In genomic region chr7:151987748-151988529, GRCh38 we compare ENCODE assay signal across 20 cellular contexts. TPM values are rescaled to one million over a fixed set of nuclear protein-coding genes. Genes with fewer than 3 reads are reported as not detected.
A peak's percentile ranks its signal among the peaks of the same experiment; 100 is the strongest.
DNase-seq lines count a peak whose midpoint lies in the region; ATAC-seq and TF ChIP-seq lines count a peak whose summit lies in the region.
"Had no signal": no experiment of that assay in that cellular context is flagged by ENCODE, and none has a peak within 500 bp of the region (broad histone marks: within the 10 kb centered on the region; RNA-seq: fewer than 3 reads in every experiment).

No MANE protein-coding gene starts in this region.

- CTCF ChIA-PET in SK-N-SH (lab: Yijun Ruan, JAX), result interaction anchor here (2.1 kb wide), 1 partner anchor 205 kb away, joined by 8 read pairs; no protein-coding TSS in a partner anchor

- H4K20me1 ChIP-seq in SK-N-SH (ENCODE audit: insufficient read depth), result no peaks in the 10 kb centered on the region

- no peaks in the 10 kb centered on the region for H3K36me3 ChIP-seq in heart right ventricle
- H3K36me3 ChIP-seq in Peyer's patch, result no peaks in the 10 kb centered on the region
- H3K36me3 ChIP-seq in SK-N-SH (replicated peaks in 1 of 2; ENCODE audit: control insufficient read depth in 1 of 2, insufficient read depth in 2 of 2, low read length in 1 of 2), result no peaks in the 10 kb centered on the region
- H3K36me3 ChIP-seq: right lobe of liver had no signal

- WGBS in heart right ventricle, 2 donors, result 40 to 51% methylated on average over 18 of the region's 18 CpGs
- WGBS in SK-N-SH (ENCODE audit: low lambda C conversion rate), result 61% methylated on average over 18 of the region's 18 CpGs

- no peak for TF ChIP-seq EP300 in SK-N-SH (IDR thresholded peaks at IDR 0.05; ENCODE audit: borderline replicate concordance in 1 of 2, low read depth in 1 of 2, low read length in 1 of 2)

- TF ChIP-seq POLR2A in Peyer's patch (IDR thresholded peaks at IDR 0.05), result no peak

- POLR2A ChIA-PET in SK-N-SH (lab: Yijun Ruan, JAX), result no interaction called here

- no peak overlapping the region for H3K9ac ChIP-seq in SK-N-SH

- TF ChIP-seq CTCF in astrocyte of the cerebellum (IDR thresholded peaks at IDR 0.05; ENCODE audit: low read depth, low read length, missing control alignments), result no peak
- no peak for TF ChIP-seq CTCF in heart right ventricle (IDR thresholded peaks at IDR 0.05)
- TF ChIP-seq CTCF in Peyer's patch (IDR thresholded peaks at IDR 0.05), result no peak
- no peak for TF ChIP-seq CTCF in SK-N-SH (IDR thresholded peaks at IDR 0.05)

- in situ Hi-C loops in astrocyte of the cerebellum (cut with HindIII; ENCODE audit: low sequenced_read_pairs), result no loop called here

- ATAC-seq in heart right ventricle (peak in 7 of 8 donors; percentile 53 to 86 (median 81)), sciatic nerve (peak; percentile 34), HG03135 (IDR thresholded peaks at IDR 0.05; ENCODE audit: unreplicated experiment) (no peak)
- ATAC-seq: activated naive CD8-positive, alpha-beta T cell treated with anti-CD3 and anti-CD28 coated beads, Interleukin-2, amount 50 U/mL, for 24 hours; Panc1; right lobe of liver; stimulated activated naive CD8-positive, alpha-beta T cell treated with anti-CD3 and anti-CD28 coated beads, Interleukin-15, amount 100 ng/mL, for 72 hours had no signal

- H3K4me1 ChIP-seq in heart right ventricle (peaks cover 0 to 19% (median 8%) of the 10 kb centered on the region in 9 donors), Peyer's patch (peaks cover 0 to 3% (median 0%) of the 10 kb centered on the region in 4 donors), SK-N-SH (ENCODE audit: control insufficient read depth in 1 of 2, insufficient read depth in 2 of 2, low read depth in 1 of 2, low read length in 1 of 2) (peaks cover 0 to 3% of the 10 kb centered on the region in 2 experiments; a peak in 2 of 4 replicates)
- H3K4me1 ChIP-seq: right lobe of liver had no signal

- no peaks in the 10 kb centered on the region for H3K9me2 ChIP-seq in SK-N-SH

- no peak overlapping the region for H3K4me2 ChIP-seq in SK-N-SH

- H3K4me3 ChIP-seq in astrocyte of the cerebellum (ENCODE audit: low read depth, low read length) (no peak overlapping the region), heart right ventricle (no peak overlapping the region), Peyer's patch (no peak overlapping the region), SK-N-SH (ENCODE audit: low read depth in 2 of 2, low read length in 1 of 2) (no peak overlapping the region)
- H3K4me3 ChIP-seq: right lobe of liver had no signal

- DNase-seq in GM04504 (ENCODE audit: low read depth) (peak; percentile 12), astrocyte of the cerebellum (ENCODE audit: low read depth) (peak; percentile 64), heart right ventricle (peak; percentile 15 to 33), sciatic nerve (ENCODE audit: low spot score) (no peak), ecto neural progenitor cell (ENCODE audit: low spot score) (no peak), Peyer's patch (no peak), SK-N-SH (no peak)
- DNase-seq: activated CD4-positive, alpha-beta T cell treated with anti-CD3 and anti-CD28 coated beads for 4 hours; activated naive CD8-positive, alpha-beta T cell treated with anti-CD3 and anti-CD28 coated beads, Interleukin-2, amount 50 U/mL, for 24 hours; activated T-cell treated with anti-CD3 and anti-CD28 coated beads, Interleukin-2, amount 50 U/mL, for 24 hours; CD4-positive, alpha-beta memory T cell; NCI-H1417; right lobe of liver; stimulated activated naive CD8-positive, alpha-beta T cell treated with anti-CD3 and anti-CD28 coated beads, Interleukin-15, amount 100 ng/mL, for 72 hours had no signal

- H3K27ac ChIP-seq in heart right ventricle (peak overlapping the region in 1 of 10 donors; percentile 4), Peyer's patch (no peak overlapping the region), SK-N-SH (ENCODE audit: low read depth in 2 of 2, low read length in 1 of 2) (no peak overlapping the region)
- H3K27ac ChIP-seq: right lobe of liver had no signal

- peaks cover 0 to 15% (median 5%) of the 10 kb centered on the region in 7 donors for H3K27me3 ChIP-seq in heart right ventricle
- no peaks in the 10 kb centered on the region for H3K27me3 ChIP-seq in Peyer's patch
- peaks cover 16% of the 10 kb centered on the region; the same call in 1 of the 2 replicates for H3K27me3 ChIP-seq in SK-N-SH (ENCODE audit: insufficient read depth)
- H3K27me3 ChIP-seq: right lobe of liver had no signal

- no peaks in the 10 kb centered on the region for H3K79me2 ChIP-seq in SK-N-SH (ENCODE audit: insufficient read depth)

- H3K9me3 ChIP-seq in heart right ventricle (no peaks in the 10 kb centered on the region), Peyer's patch (no peaks in the 10 kb centered on the region), SK-N-SH (no peaks in the 10 kb centered on the region)
- H3K9me3 ChIP-seq: right lobe of liver had no signal

- H2AFZ ChIP-seq in SK-N-SH (ENCODE audit: low read depth), result no peak overlapping the region

- intact Hi-C loops in heart right ventricle (cut with DNase I), result no loop called here
- intact Hi-C loops in sciatic nerve (cut with DNase I), result no loop called here

- TF ChIP-seq RAD21 in SK-N-SH (IDR thresholded peaks at IDR 0.05; ENCODE audit: low read length), result no peak

- H3F3A ChIP-seq in SK-N-SH (replicated peaks; ENCODE audit: insufficient read depth), result no peaks in the 10 kb centered on the region

TF ChIP-seq in SK-N-SH, 30 proteins besides CTCF, POLR2A, EP300 and RAD21:
- TF ChIP-seq EZH2phosphoT487 (IDR thresholded peaks at IDR 0.05; ENCODE audit: borderline replicate concordance, low read depth) (no peak), TAF1 (IDR thresholded peaks at IDR 0.05; ENCODE audit: borderline replicate concordance, low read depth, low read length) (no peak)

RNA-seq across cellular contexts. Expression of gene GALNTL5, which starts 31.7 kb away (rescaled TPM):
- under 1 TPM in 1 of 10 donors, not detected in 9; 0.17 TPM for total RNA-seq in heart right ventricle
- polyA plus RNA-seq in heart right ventricle, result not detected
- total RNA-seq in sciatic nerve, result not detected
- not detected for total RNA-seq in Peyer's patch
- not detected in 2 replicates for polyA plus RNA-seq in SK-N-SH (2012; rRNA removed)
- polyA plus RNA-seq in SK-N-SH (2012; cell fraction: cytosol; rRNA removed), result not detected in 2 replicates
- polyA plus RNA-seq in SK-N-SH (2012; cell fraction: nucleus; rRNA removed), result not detected in 2 replicates
- total RNA-seq: CD4-positive, alpha-beta memory T cell; dermis microvascular lymphatic vessel endothelial cell; frontal cortex; NCI-H460; right lobe of liver; T-helper 1 cell treated with Interleukin-12 subunit alpha and Interleukin-12 subunit beta and Interleukin-4 antibody, amounts not matched to agents 30 ng/mL and 1 ng/mL, for 36 hours had no signal
- polyA plus RNA-seq: CD4-positive, alpha-beta memory T cell had no signal

RNA-seq across cellular contexts. Expression of gene GALNT11, which starts 37.5 kb away (rescaled TPM):
- total RNA-seq in heart right ventricle (10 to 100 TPM; 19.3 to 28.4 (median 22.9) TPM), sciatic nerve (37.4 TPM), Peyer's patch (10 to 100 TPM; 19.4 to 42.9 (median 27.2) TPM)
- polyA plus RNA-seq in heart right ventricle (10 to 100 TPM; 13.2 to 14.8 TPM), SK-N-SH (2012; rRNA removed) (70.0 and 84.7 TPM in 2 replicates)
- polyA plus RNA-seq in SK-N-SH (2012; cell fraction: cytosol; rRNA removed), result 85.2 and 89.3 TPM in 2 replicates
- polyA plus RNA-seq in SK-N-SH (2012; cell fraction: nucleus; rRNA removed), result 41.4 and 61.5 TPM in 2 replicates

Comparison
In these comparisons a context has a peak if more than half of its experiments do, and no peak if none do; other contexts are left out.
1. DNase-seq: peak in GM04504 (single experiment), astrocyte of the cerebellum (single experiment) and heart right ventricle (2 of 2); none in sciatic nerve (single experiment), ecto neural progenitor cell (single experiment), Peyer's patch (0 of 3) and SK-N-SH (single experiment).